ENCODE assay signal across 8 cellular contexts in the genomic region with DNA sequence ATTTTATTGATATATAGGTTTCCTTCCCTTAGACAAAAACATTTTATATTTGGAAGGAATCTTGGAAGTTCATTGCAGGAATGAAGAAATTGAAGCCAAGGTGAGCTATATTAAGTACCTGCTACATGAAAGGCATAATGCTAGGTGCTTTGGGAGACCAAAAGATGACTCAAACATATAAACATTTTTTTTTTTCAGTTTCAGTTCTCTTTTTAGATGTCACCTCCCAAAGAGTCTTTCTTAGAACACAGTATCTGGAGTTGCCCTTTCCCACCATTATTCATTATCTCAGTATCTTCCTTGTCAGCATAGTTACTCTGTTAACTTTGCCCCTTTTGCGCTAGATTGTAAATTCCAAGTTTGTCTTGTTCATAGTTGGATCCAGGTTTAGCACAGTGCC. TPM values are rescaled to one million over a fixed set of nuclear protein-coding genes. Genes with fewer than 3 reads are reported as not detected.
DNase-seq lines count a peak whose midpoint lies in the region; ATAC-seq and TF ChIP-seq lines count a peak whose summit lies in the region.

No MANE protein-coding gene starts in this region.

- H3K4me1 Mint-ChIP-seq in activated T-helper 2 cell treated with anti-CD3 and anti-CD28 coated beads, Interferon-gamma antibody, Interleukin-2, Interleukin-4, amounts not matched to agents 10 μg/mL and 5 μg/mL and 100 μg/mL, durations not matched to agents 14 hours and 24 hours and 36 hours (ENCODE audit: low read depth), result peaks cover 39% of the 10 kb centered on the region
- peaks cover 35% of the 10 kb centered on the region for H3K4me1 Mint-ChIP-seq in CD14-positive monocyte

- no peaks in the 10 kb centered on the region for H3K27me3 Mint-ChIP-seq in activated T-helper 2 cell treated with anti-CD3 and anti-CD28 coated beads, Interferon-gamma antibody, Interleukin-2, Interleukin-4, amounts not matched to agents 10 μg/mL and 5 μg/mL and 100 μg/mL, durations not matched to agents 14 hours and 24 hours and 36 hours (ENCODE audit: low read depth)
- peaks cover 0 to 3% (median 2%) of the 10 kb centered on the region in 3 donors for H3K27me3 Mint-ChIP-seq in CD14-positive monocyte (ENCODE audit: low read depth in 3 of 3)

- POLR2A ChIA-PET in AG04449 (lab: Yijun Ruan, JAX), result no interaction called here

- H3K4me3 Mint-ChIP-seq in activated T-helper 2 cell treated with anti-CD3 and anti-CD28 coated beads, Interferon-gamma antibody, Interleukin-2, Interleukin-4, amounts not matched to agents 10 μg/mL and 5 μg/mL and 100 μg/mL, durations not matched to agents 14 hours and 24 hours and 36 hours (ENCODE audit: low read depth), result peak overlapping the region; percentile 100
- H3K4me3 Mint-ChIP-seq in CD14-positive monocyte, result peak overlapping the region in 1 of 2 donors; percentile 100

- ATAC-seq in GM18498 (IDR thresholded peaks at IDR 0.05; ENCODE audit: unreplicated experiment) (no peak), GM21576 (IDR thresholded peaks at IDR 0.05; ENCODE audit: unreplicated experiment) (no peak)

- 89% methylated on average over 1 of the region's 1 CpG for WGBS in liver

- H3K9me3 Mint-ChIP-seq in activated T-helper 2 cell treated with anti-CD3 and anti-CD28 coated beads, Interferon-gamma antibody, Interleukin-2, Interleukin-4, amounts not matched to agents 10 μg/mL and 5 μg/mL and 100 μg/mL, durations not matched to agents 14 hours and 24 hours and 36 hours, result peaks cover 7% of the 10 kb centered on the region
- H3K9me3 Mint-ChIP-seq in CD14-positive monocyte, result no peaks in the 10 kb centered on the region

- intact Hi-C loops in activated T-helper 2 cell treated with anti-CD3 and anti-CD28 coated beads, Interferon-gamma antibody, Interleukin-2, Interleukin-4, amounts not matched to agents 10 μg/mL and 5 μg/mL and 100 μg/mL, durations not matched to agents 14 hours and 24 hours and 36 hours (cut with micrococcal nuclease), result loop anchor here (2.0 kb wide), 2 partner anchors 199 to 325 kb away; partner anchors contain the start of gene ZNF410
- intact Hi-C loops in CD14-positive monocyte (cut with micrococcal nuclease), result loop anchor here (5.0 kb wide), 1 partner anchor 406 kb away; the partner anchor contains the start of genes ISCA2 (in 2 of the 2) and NPC2 (in 2 of the 2)

- DNase-seq in AG04449 (ENCODE audit: low read depth, low spot score) (no peak), HFF-Myc (ENCODE audit: extremely low read depth, low read depth) (no peak), CD14-positive monocyte (ENCODE audit: low spot score) (no peak), HPDE6-E6E7 (ENCODE audit: extremely low spot score) (no peak)
- no peak for DNase-seq in activated T-helper 2 cell treated with anti-CD3 and anti-CD28 coated beads, Interferon-gamma antibody, Interleukin-2, Interleukin-4, amounts not matched to agents 10 μg/mL and 5 μg/mL and 100 μg/mL, durations not matched to agents 14 hours and 24 hours and 36 hours (ENCODE audit: low spot score)

- H3K27ac ChIP-seq in liver (ENCODE audit: low read depth in 1 of 2, low read length in 2 of 2), result no peak overlapping the region

- no peaks in the 10 kb centered on the region for H3K27me3 ChIP-seq in liver (ENCODE audit: control insufficient read depth in 4 of 4, insufficient read depth in 4 of 4, low read length in 3 of 4)

- H3K9ac ChIP-seq in liver (ENCODE audit: low read depth in 1 of 2, low read length in 2 of 2), result no peak overlapping the region

- CTCF ChIA-PET in AG04449 (lab: Yijun Ruan, JAX), result no interaction called here

- H3K36me3 ChIP-seq in liver (ENCODE audit: control insufficient read depth in 4 of 4, insufficient read depth in 3 of 4, low read depth in 1 of 4, low read length in 3 of 4), result no peaks in the 10 kb centered on the region

- no peaks in the 10 kb centered on the region for H3K9me3 ChIP-seq in liver (ENCODE audit: control insufficient read depth in 4 of 4, low read length in 3 of 4)

- H3K4me3 ChIP-seq in AG04449 (ENCODE audit: low read depth, low read length) (peak overlapping the region; percentile 92), HFF-Myc (replicated peaks; ENCODE audit: low read depth, low read length) (peak overlapping the region; percentile 85), liver (ENCODE audit: low read depth in 1 of 3, low read length in 3 of 3) (peak overlapping the region in 2 of 3 donors; percentile 75 to 97)

- TF ChIP-seq RAD21 in liver (IDR thresholded peaks at IDR 0.05), result no peak

- H3K4me1 ChIP-seq in liver (ENCODE audit: control insufficient read depth in 4 of 4, insufficient read depth in 4 of 4, low read length in 3 of 4), result peaks cover 3 to 42% (median 26%) of the 10 kb centered on the region in 4 donors

- peaks cover 10% of the 10 kb centered on the region for H3K36me3 Mint-ChIP-seq in activated T-helper 2 cell treated with anti-CD3 and anti-CD28 coated beads, Interferon-gamma antibody, Interleukin-2, Interleukin-4, amounts not matched to agents 10 μg/mL and 5 μg/mL and 100 μg/mL, durations not matched to agents 14 hours and 24 hours and 36 hours (ENCODE audit: low read depth)
- peaks cover 3% of the 10 kb centered on the region in 2 donors for H3K36me3 Mint-ChIP-seq in CD14-positive monocyte

- peak overlapping the region; percentile 99 for H3K27ac Mint-ChIP-seq in activated T-helper 2 cell treated with anti-CD3 and anti-CD28 coated beads, Interferon-gamma antibody, Interleukin-2, Interleukin-4, amounts not matched to agents 10 μg/mL and 5 μg/mL and 100 μg/mL, durations not matched to agents 14 hours and 24 hours and 36 hours
- H3K27ac Mint-ChIP-seq in CD14-positive monocyte, result peak overlapping the region in 3 of 7 donors; percentile 92 to 96 (median 92)

- TF ChIP-seq CTCF in AG04449 (IDR thresholded peaks at IDR 0.05; ENCODE audit: insufficient read depth, low read length, missing control alignments) (no peak), HFF-Myc (IDR thresholded peaks at IDR 0.05; ENCODE audit: low read depth, low read length, missing control alignments) (no peak), liver (IDR thresholded peaks at IDR 0.05; ENCODE audit: low read depth, low read length, missing input control) (no peak), CD14-positive monocyte (IDR thresholded peaks at IDR 0.05) (no peak)

TF ChIP-seq in liver, 16 proteins besides CTCF, POLR2A, EP300 and RAD21:
- no peak for TF ChIP-seq FOXA2 (IDR thresholded peaks at IDR 0.05)
- TF ChIP-seq ZBTB33 (IDR thresholded peaks at IDR 0.05), result no peak
- TF ChIP-seq, protein P1, sequence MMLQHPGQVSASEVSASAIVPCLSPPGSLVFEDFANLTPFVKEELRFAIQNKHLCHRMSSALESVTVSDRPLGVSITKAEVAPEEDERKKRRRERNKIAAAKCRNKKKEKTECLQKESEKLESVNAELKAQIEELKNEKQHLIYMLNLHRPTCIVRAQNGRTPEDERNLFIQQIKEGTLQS (IDR thresholded peaks at IDR 0.05), result no peak
- TF ChIP-seq HNF4G (IDR thresholded peaks at IDR 0.05), result no peak
- TF ChIP-seq GABPA (IDR thresholded peaks at IDR 0.05 in 1 of 2, conservative IDR thresholded peaks at IDR 0.05 in 1 of 2), result no peak

RNA-seq across cellular contexts. Expression of gene LIN52, which starts 1.1 kb away (rescaled TPM):
- total RNA-seq in activated T-helper 2 cell treated with anti-CD3 and anti-CD28 coated beads, Interferon-gamma antibody, Interleukin-2, Interleukin-4, amounts not matched to agents 10 μg/mL and 5 μg/mL and 100 μg/mL, durations not matched to agents 14 hours and 24 hours and 36 hours, result 16.7 and 19.0 TPM in 2 replicates
- 1 to 10 TPM; 6.8 to 9.9 TPM for total RNA-seq in liver
- polyA plus RNA-seq in liver (1 to 10 TPM; 3.8 TPM), CD14-positive monocyte (1 to 10 TPM; 4.8 to 7.2 TPM)

RNA-seq across cellular contexts. Expression of gene ALDH6A1, which starts 1.6 kb away (rescaled TPM):
- total RNA-seq in activated T-helper 2 cell treated with anti-CD3 and anti-CD28 coated beads, Interferon-gamma antibody, Interleukin-2, Interleukin-4, amounts not matched to agents 10 μg/mL and 5 μg/mL and 100 μg/mL, durations not matched to agents 14 hours and 24 hours and 36 hours, result 14.8 and 17.6 TPM in 2 replicates
- total RNA-seq in liver, result 100 to 1,000 TPM; 157 to 183 TPM
- polyA plus RNA-seq in liver (100 to 1,000 TPM; 114 to 153 TPM), CD14-positive monocyte (10 to 100 TPM in 1 of 2 donors, 1 to 10 TPM in 1; 8.8 to 15.1 TPM)
